In genomic region chr13:20301391-20302071, GRCh38 we compare ENCODE assay signal across 12 cellular contexts.
DNase-seq lines count a peak whose midpoint lies in the region; ATAC-seq and TF ChIP-seq lines count a peak whose summit lies in the region.
"Had no signal": no experiment of that assay in that cellular context is flagged by ENCODE, and none has a peak within 500 bp of the region (broad histone marks: within the 10 kb centered on the region; RNA-seq: fewer than 3 reads in every experiment).

No MANE protein-coding gene starts in this region.

- ATAC-seq in activated CD8-positive, alpha-beta memory T cell treated with anti-CD3 and anti-CD28 coated beads, Interleukin-2, amount 10 ng/mL, durations not matched to agents 7 days and 5 days = no peak
- ATAC-seq in memory B cell (ENCODE audit: low read depth) (no peak), thoracic aorta (ENCODE audit: insufficient number of reproducible peaks, low FRiP score, low read depth) (no peak), HG03095 (IDR thresholded peaks at IDR 0.05; ENCODE audit: unreplicated experiment) (no peak), HG02571 (IDR thresholded peaks at IDR 0.05; ENCODE audit: unreplicated experiment) (no peak)

- H3K27ac ChIP-seq in esophagus muscularis mucosa (replicated peaks in 1 of 4) (no peak overlapping the region), thoracic aorta (no peak overlapping the region)

- H3K9me3 ChIP-seq in esophagus muscularis mucosa (no peaks in the 10 kb centered on the region), thoracic aorta (no peaks in the 10 kb centered on the region)

- H3K36me3 ChIP-seq in esophagus muscularis mucosa (no peaks in the 10 kb centered on the region), thoracic aorta (no peaks in the 10 kb centered on the region)

- CTCF ChIA-PET in activated CD8-positive, alpha-beta memory T cell treated with anti-CD3 and anti-CD28 coated beads, Interleukin-2, amount 10 ng/mL, durations not matched to agents 7 days and 5 days (lab: Charles Lee) = no interaction called here

- DNase-seq in activated CD8-positive, alpha-beta memory T cell treated with anti-CD3 and anti-CD28 coated beads, Interleukin-2, amount 10 ng/mL, durations not matched to agents 7 days and 5 days = no peak
- no peak for DNase-seq in activated CD8-positive, alpha-beta memory T cell treated with anti-CD3 and anti-CD28 coated beads for 24 hours
- peak; percentile 89 for DNase-seq in esophagus muscularis mucosa (ENCODE audit: extremely low spot score)
- no peak for DNase-seq in memory B cell (ENCODE audit: low spot score in 2 of 2)
- DNase-seq in thoracic aorta (ENCODE audit: low spot score) = no peak
- no peak for DNase-seq in T-helper 1 cell
- DNase-seq: Calu3, NCI-H1417, NCI-H526 treated with DMSO at 0.1 percent for 48 hours, SHP77 had no signal

- peaks cover 0 to 39% (median 10%) of the 10 kb centered on the region in 4 donors for H3K27me3 ChIP-seq in esophagus muscularis mucosa
- no peaks in the 10 kb centered on the region for H3K27me3 ChIP-seq in thoracic aorta (replicated peaks; ENCODE audit: insufficient read depth)

- H3K4me1 Mint-ChIP-seq in activated CD8-positive, alpha-beta memory T cell treated with anti-CD3 and anti-CD28 coated beads, Interleukin-2, amount 10 ng/mL, durations not matched to agents 7 days and 5 days = peaks cover 3% of the 10 kb centered on the region
- no peaks in the 10 kb centered on the region for H3K4me1 Mint-ChIP-seq in memory B cell

- no peak for TF ChIP-seq POLR2A in esophagus muscularis mucosa (IDR thresholded peaks at IDR 0.05; ENCODE audit: low read depth)

- peak overlapping the region; percentile 26 to 36 (median 28) for H3K4me3 ChIP-seq in esophagus muscularis mucosa
- peak overlapping the region; percentile 19 for H3K4me3 ChIP-seq in thoracic aorta

- H3K4me1 ChIP-seq in esophagus muscularis mucosa (peaks cover 0 to 9% (median 4%) of the 10 kb centered on the region in 4 donors), thoracic aorta (ENCODE audit: control insufficient read depth in 1 of 2, low read depth in 2 of 2) (no peaks in the 10 kb centered on the region)

- peaks cover 51% of the 10 kb centered on the region for H3K27me3 Mint-ChIP-seq in activated CD8-positive, alpha-beta memory T cell treated with anti-CD3 and anti-CD28 coated beads, Interleukin-2, amount 10 ng/mL, durations not matched to agents 7 days and 5 days
- peaks cover 27% of the 10 kb centered on the region for H3K27me3 Mint-ChIP-seq in memory B cell

- H3K4me3 Mint-ChIP-seq in activated CD8-positive, alpha-beta memory T cell treated with anti-CD3 and anti-CD28 coated beads, Interleukin-2, amount 10 ng/mL, durations not matched to agents 7 days and 5 days = no peak overlapping the region
- peak overlapping the region; percentile 24 for H3K4me3 Mint-ChIP-seq in memory B cell

- H3K9me3 Mint-ChIP-seq in activated CD8-positive, alpha-beta memory T cell treated with anti-CD3 and anti-CD28 coated beads, Interleukin-2, amount 10 ng/mL, durations not matched to agents 7 days and 5 days (ENCODE audit: low read depth) = no peaks in the 10 kb centered on the region
- H3K9me3 Mint-ChIP-seq in memory B cell = peaks cover 1% of the 10 kb centered on the region

- intact Hi-C loops in esophagus muscularis mucosa (cut with DNase I) = no loop called here

- no peaks in the 10 kb centered on the region for H3K36me3 Mint-ChIP-seq in activated CD8-positive, alpha-beta memory T cell treated with anti-CD3 and anti-CD28 coated beads, Interleukin-2, amount 10 ng/mL, durations not matched to agents 7 days and 5 days
- H3K36me3 Mint-ChIP-seq in memory B cell = no peaks in the 10 kb centered on the region

- peak overlapping the region; percentile 22 for H3K27ac Mint-ChIP-seq in activated CD8-positive, alpha-beta memory T cell treated with anti-CD3 and anti-CD28 coated beads, Interleukin-2, amount 10 ng/mL, durations not matched to agents 7 days and 5 days
- no peak overlapping the region for H3K27ac Mint-ChIP-seq in memory B cell

- TF ChIP-seq CTCF in esophagus muscularis mucosa (IDR thresholded peaks at IDR 0.05) (no peak), thoracic aorta (IDR thresholded peaks at IDR 0.05) (no peak)

- TF ChIP-seq EP300 in esophagus muscularis mucosa (IDR thresholded peaks at IDR 0.05) = no peak

- WGBS in esophagus muscularis mucosa = 27% methylated on average over 32 of the region's 56 CpGs
